12 cellular contexts compared by ENCODE assay signal in genomic region chr2:36352711-36353110, GRCh38. TPM values are rescaled to one million over a fixed set of nuclear protein-coding genes. Genes with fewer than 3 reads are reported as not detected.
DNase-seq lines count a peak whose midpoint lies in the region; ATAC-seq and TF ChIP-seq lines count a peak whose summit lies in the region.
"Had no signal": no experiment of that assay in that cellular context is flagged by ENCODE, and none has a peak within 500 bp of the region (broad histone marks: within the 10 kb centered on the region; RNA-seq: fewer than 3 reads in every experiment).

No MANE protein-coding gene starts in this region.

- no peak overlapping the region for H3K4me3 Mint-ChIP-seq in Calu3 (ENCODE audit: low read depth, unreplicated experiment)
- no peak overlapping the region for H3K4me3 Mint-ChIP-seq in activated CD8-positive, alpha-beta T cell treated with anti-CD3 and anti-CD28 coated beads, Interleukin-2, amount 10 ng/mL, durations not matched to agents 7 days and 5 days
- H3K4me3 Mint-ChIP-seq: activated naive CD4-positive, alpha-beta T cell treated with anti-CD3 and anti-CD28 coated beads, Interleukin-2, amount 50 U/mL, for 24 hours had no signal

- no peak for DNase-seq in Calu3
- peak; percentile 19 for DNase-seq in OCI-LY7 (ENCODE audit: low spot score)
- DNase-seq in cerebellar cortex (ENCODE audit: low spot score), result peak; percentile 55
- DNase-seq in mesendoderm, result peak; percentile 73
- DNase-seq in DMS79 (lab: John Stamatoyannopoulos, UW), result no peak
- no peak for DNase-seq in activated CD8-positive, alpha-beta T cell treated with anti-CD3 and anti-CD28 coated beads, Interleukin-2, amount 10 ng/mL, durations not matched to agents 7 days and 5 days
- DNase-seq: activated CD4-positive, alpha-beta T cell treated with anti-CD3 and anti-CD28 coated beads, Interleukin-2, amount 50 U/mL, for 4 hours; KG1 had no signal

- no peaks in the 10 kb centered on the region for H3K36me3 ChIP-seq in OCI-LY7 (ENCODE audit: insufficient read depth, low read length)
- H3K36me3 ChIP-seq in mesendoderm (ENCODE audit: control insufficient read depth, insufficient read depth, low read length), result no peaks in the 10 kb centered on the region

- no peak for ATAC-seq in HG02852 (IDR thresholded peaks at IDR 0.05; ENCODE audit: unreplicated experiment)
- no peak for ATAC-seq in GM21515 (IDR thresholded peaks at IDR 0.05; ENCODE audit: unreplicated experiment)
- no peak for ATAC-seq in activated CD8-positive, alpha-beta T cell treated with anti-CD3 and anti-CD28 coated beads, Interleukin-2, amount 10 ng/mL, durations not matched to agents 7 days and 5 days

- H3K4me3 ChIP-seq in OCI-LY7 (ENCODE audit: low read depth, low read length, poor library complexity, severe bottlenecking) (no peak overlapping the region), mesendoderm (ENCODE audit: low read length) (no peak overlapping the region)
- H3K4me3 ChIP-seq: SK-N-MC had no signal

- no peak overlapping the region for H3K4ac ChIP-seq in mesendoderm (ENCODE audit: low read depth, low read length)

- intact Hi-C loops in Calu3 (cut with micrococcal nuclease; ENCODE audit: unreplicated experiment), result loop anchor here (1.0 to 10.0 kb wide), 3 partner anchors 155 to 432 kb away; no protein-coding TSS in a partner anchor
- intact Hi-C loops in OCI-LY7 (cut with micrococcal nuclease; ENCODE audit: unreplicated experiment), result loop anchor here (1.0 to 10.0 kb wide), 5 partner anchors 155 to 1302 kb away; partner anchors contain the start of genes GPATCH11 and HEATR5B

- H3K4me1 ChIP-seq in OCI-LY7 (ENCODE audit: insufficient read depth, low read length, poor library complexity, severe bottlenecking) (peaks cover 36% of the 10 kb centered on the region), mesendoderm (ENCODE audit: control insufficient read depth, low read depth, low read length) (peaks cover 6% of the 10 kb centered on the region)

- H3K36me3 Mint-ChIP-seq in Calu3 (ENCODE audit: insufficient read depth, unreplicated experiment), result peaks cover 42% of the 10 kb centered on the region
- no peaks in the 10 kb centered on the region for H3K36me3 Mint-ChIP-seq in activated CD8-positive, alpha-beta T cell treated with anti-CD3 and anti-CD28 coated beads, Interleukin-2, amount 10 ng/mL, durations not matched to agents 7 days and 5 days (ENCODE audit: low read depth)
- H3K36me3 Mint-ChIP-seq: activated naive CD4-positive, alpha-beta T cell treated with anti-CD3 and anti-CD28 coated beads, Interleukin-2, amount 50 U/mL, for 24 hours had no signal

- no CpG with 5 or more reads among the region's 3 CpGs for WGBS in mesendoderm (ENCODE audit: extremely low coverage, insufficient coverage, low lambda C conversion rate)

- TF ChIP-seq CTCF in Calu3 (IDR thresholded peaks at IDR 0.05; ENCODE audit: unreplicated experiment) (no peak), OCI-LY7 (conservative IDR thresholded peaks at IDR 0.05; ENCODE audit: low read length) (peak; percentile 42)

- H3K56ac ChIP-seq in mesendoderm (ENCODE audit: low read length), result no peak overlapping the region

- H3K9me3 Mint-ChIP-seq in Calu3 (ENCODE audit: low read depth, unreplicated experiment), result no peaks in the 10 kb centered on the region
- H3K9me3 Mint-ChIP-seq in activated CD8-positive, alpha-beta T cell treated with anti-CD3 and anti-CD28 coated beads, Interleukin-2, amount 10 ng/mL, durations not matched to agents 7 days and 5 days (ENCODE audit: insufficient read depth), result no peaks in the 10 kb centered on the region
- H3K9me3 Mint-ChIP-seq: activated naive CD4-positive, alpha-beta T cell treated with anti-CD3 and anti-CD28 coated beads, Interleukin-2, amount 50 U/mL, for 24 hours had no signal

- no peak overlapping the region for H2BK15ac ChIP-seq in mesendoderm (replicated peaks; ENCODE audit: low read depth)

- no peaks in the 10 kb centered on the region for H3K9me2 ChIP-seq in OCI-LY7 (ENCODE audit: insufficient read depth, low read length)

- H4K8ac ChIP-seq in mesendoderm (ENCODE audit: low read depth, low read length), result no peak overlapping the region

- no peaks in the 10 kb centered on the region for H3K9me3 ChIP-seq in OCI-LY7 (ENCODE audit: low read length)

- no peak overlapping the region for H3K23ac ChIP-seq in mesendoderm (ENCODE audit: low read length)

- H2AFZ ChIP-seq in OCI-LY7 (ENCODE audit: low read length), result no peak overlapping the region

- H3K27me3 Mint-ChIP-seq in Calu3 (ENCODE audit: unreplicated experiment), result no peaks in the 10 kb centered on the region
- peaks cover 37% of the 10 kb centered on the region for H3K27me3 Mint-ChIP-seq in activated CD8-positive, alpha-beta T cell treated with anti-CD3 and anti-CD28 coated beads, Interleukin-2, amount 10 ng/mL, durations not matched to agents 7 days and 5 days (ENCODE audit: low read depth)

- H3K4me1 Mint-ChIP-seq in Calu3 (ENCODE audit: low read depth, unreplicated experiment), result peaks cover 28% of the 10 kb centered on the region
- H3K4me1 Mint-ChIP-seq in activated CD8-positive, alpha-beta T cell treated with anti-CD3 and anti-CD28 coated beads, Interleukin-2, amount 10 ng/mL, durations not matched to agents 7 days and 5 days (ENCODE audit: low read depth), result peaks cover 18% of the 10 kb centered on the region

- CTCF ChIA-PET in Calu3 (lab: Charles Lee) (interaction anchor here (0.6 to 1.7 kb wide), 4 partner anchors 107 to 205 kb away, joined by 3 to 13 read pairs (median 4); no protein-coding TSS in a partner anchor), OCI-LY7 (lab: Charles Lee; ENCODE audit: unreplicated experiment) (interaction anchor here (0.9 to 1.4 kb wide), 4 partner anchors 107 to 293 kb away, joined by 3 read pairs; no protein-coding TSS in a partner anchor)
- CTCF ChIA-PET in activated CD8-positive, alpha-beta T cell treated with anti-CD3 and anti-CD28 coated beads, Interleukin-2, amount 10 ng/mL, durations not matched to agents 7 days and 5 days (lab: Charles Lee), result interaction anchor here (0.7 to 1.7 kb wide), 18 partner anchors 15 to 791 kb away, joined by 3 to 21 read pairs (median 4); no protein-coding TSS in a partner anchor

- H4K20me1 ChIP-seq in OCI-LY7 (ENCODE audit: insufficient read depth, low read length), result peaks cover 5% of the 10 kb centered on the region; the same call in 1 of the 2 replicates

- H3K4me2 ChIP-seq in OCI-LY7 (ENCODE audit: low read length), result peak overlapping the region; percentile 61
- H3K4me2 ChIP-seq in mesendoderm (ENCODE audit: low read length), result no peak overlapping the region

- H3K9ac ChIP-seq in mesendoderm (ENCODE audit: low read length), result no peak overlapping the region

- POLR2A ChIA-PET in OCI-LY7 (lab: Charles Lee), result interaction anchor here (0.5 to 1.7 kb wide), 14 partner anchors 9 to 1952 kb away, joined by 3 to 7 read pairs (median 3); no protein-coding TSS in a partner anchor
- POLR2A ChIA-PET in activated CD8-positive, alpha-beta T cell treated with anti-CD3 and anti-CD28 coated beads, Interleukin-2, amount 10 ng/mL, durations not matched to agents 7 days and 5 days (lab: Charles Lee), result no interaction called here

- BruUV-seq in Calu3 (replicated peaks; lab: Mats Ljungman, UMichigan), result no TSS peak
- BruUV-seq in OCI-LY7 (replicated peaks; lab: Mats Ljungman, UMichigan), result no TSS peak

- H3K27ac ChIP-seq in OCI-LY7 (ENCODE audit: low read depth, low read length, poor library complexity, severe bottlenecking), result no peak overlapping the region
- no peak overlapping the region for H3K27ac ChIP-seq in mesendoderm (ENCODE audit: low read depth, low read length)
- H3K27ac ChIP-seq: SK-N-MC had no signal

- H3K27ac Mint-ChIP-seq in Calu3 (ENCODE audit: unreplicated experiment), result peak overlapping the region; percentile 50
- H3K27ac Mint-ChIP-seq in activated CD8-positive, alpha-beta T cell treated with anti-CD3 and anti-CD28 coated beads, Interleukin-2, amount 10 ng/mL, durations not matched to agents 7 days and 5 days, result no peak overlapping the region
- H3K27ac Mint-ChIP-seq: activated naive CD4-positive, alpha-beta T cell treated with anti-CD3 and anti-CD28 coated beads, Interleukin-2, amount 50 U/mL, for 24 hours had no signal

- no peak overlapping the region for H2AK5ac ChIP-seq in mesendoderm (ENCODE audit: low read length)

- H2BK5ac ChIP-seq in mesendoderm (ENCODE audit: low read length), result no peak overlapping the region

- no peaks in the 10 kb centered on the region for H3K79me1 ChIP-seq in mesendoderm (ENCODE audit: low read length)

- peaks cover 2% of the 10 kb centered on the region; the same call in 1 of the 2 replicates for H3K79me2 ChIP-seq in OCI-LY7 (ENCODE audit: insufficient read depth, low read depth, low read length)
- H3K79me2 ChIP-seq in mesendoderm (ENCODE audit: control insufficient read depth, insufficient read depth, low read length), result peaks cover 16% of the 10 kb centered on the region

- H4K5ac ChIP-seq in mesendoderm (ENCODE audit: low read length), result no peak overlapping the region

- H2BK120ac ChIP-seq in mesendoderm (ENCODE audit: low read depth, low read length), result no peak overlapping the region

- H3K18ac ChIP-seq in mesendoderm (ENCODE audit: low read length), result no peak overlapping the region

- H3K27me3 ChIP-seq in mesendoderm (ENCODE audit: insufficient read depth, low read length, poor library complexity), result no peaks in the 10 kb centered on the region

RNA-seq across cellular contexts. Expression of gene CRIM1, which starts 2.9 kb away (rescaled TPM):
- total RNA-seq in Calu3 (2022), result 48.0 and 57.6 TPM in 2 replicates
- 24.5 and 37.0 TPM in 2 replicates for total RNA-seq in OCI-LY7 (2014; rRNA removed; shearing (Covaris generic))
- 43.6 and 47.4 TPM in 2 replicates for total RNA-seq in OCI-LY7 (2022)
- polyA plus RNA-seq in mesendoderm (2013, experiment 1 of 2), result 14.5 TPM
- 14.5 TPM for polyA plus RNA-seq in mesendoderm (2013, experiment 2 of 2)
- 1 to 10 TPM; 3.7 to 4.4 TPM for total RNA-seq in activated CD8-positive, alpha-beta T cell treated with anti-CD3 and anti-CD28 coated beads, Interleukin-2, amount 10 ng/mL, durations not matched to agents 7 days and 5 days

Comparison
In these comparisons a context has a peak if more than half of its experiments do, and no peak if none do; other contexts are left out.
1. DNase-seq: peak in OCI-LY7 (single experiment), cerebellar cortex (single experiment) and mesendoderm (single experiment); none in Calu3 (single experiment), DMS79 (single experiment) and activated CD8-positive, alpha-beta T cell treated with anti-CD3 and anti-CD28 coated beads, Interleukin-2, amount 10 ng/mL, durations not matched to agents 7 days and 5 days (single experiment).